Comparison of ENCODE assay signal across 8 cellular contexts in the genomic region with DNA sequence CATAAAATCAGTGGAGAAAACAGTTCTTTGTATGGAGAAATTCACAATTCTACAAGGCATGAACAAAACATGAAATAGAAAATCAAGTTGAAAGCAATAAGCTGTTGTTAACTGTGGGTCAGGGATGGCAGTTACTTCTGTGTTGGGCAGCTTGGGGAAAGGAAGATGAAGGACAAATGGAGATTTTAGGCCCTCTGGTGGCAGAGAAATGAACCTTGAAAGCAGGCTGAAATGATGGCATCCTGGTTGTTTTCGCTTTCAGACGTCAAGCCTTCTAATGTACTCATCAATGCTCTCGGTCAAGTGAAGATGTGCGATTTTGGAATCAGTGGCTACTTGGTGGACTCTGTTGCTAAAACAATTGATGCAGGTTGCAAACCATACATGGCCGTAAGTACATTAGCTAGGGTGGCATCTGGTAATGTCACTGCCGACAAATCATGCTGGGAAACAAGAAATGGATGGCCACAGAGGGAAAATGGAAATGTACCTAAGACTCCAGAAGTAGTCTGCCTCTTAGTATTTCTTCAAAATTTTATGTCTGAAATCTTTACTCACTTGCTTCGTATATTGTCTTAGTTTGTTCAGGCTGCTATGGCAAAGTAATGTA.
DNase-seq lines count a peak whose midpoint lies in the region; ATAC-seq and TF ChIP-seq lines count a peak whose summit lies in the region.

No MANE protein-coding gene starts in this region.

- H2AFZ ChIP-seq in GM23248 (peak overlapping the region; percentile 67), Loucy (ENCODE audit: low read length) (no peak overlapping the region)

- no peaks in the 10 kb centered on the region for H3K4me1 Mint-ChIP-seq in activated CD4-positive, alpha-beta T cell treated with anti-CD3 and anti-CD28 coated beads for 36 hours
- H3K4me1 Mint-ChIP-seq in osteocyte (ENCODE audit: unreplicated experiment): peaks cover 9% of the 10 kb centered on the region

- peaks cover 47% of the 10 kb centered on the region for H3K36me3 Mint-ChIP-seq in activated CD4-positive, alpha-beta T cell treated with anti-CD3 and anti-CD28 coated beads for 36 hours (ENCODE audit: low read depth)
- H3K36me3 Mint-ChIP-seq in osteocyte (ENCODE audit: unreplicated experiment): peaks cover 7% of the 10 kb centered on the region

- H3F3A ChIP-seq in GM23248 (ENCODE audit: insufficient read depth): no peaks in the 10 kb centered on the region
- no peaks in the 10 kb centered on the region for H3F3A ChIP-seq in Loucy (ENCODE audit: low read depth)

- H3K27me3 ChIP-seq in GM23248 (replicated peaks; ENCODE audit: insufficient read depth): no peaks in the 10 kb centered on the region
- H3K27me3 ChIP-seq in Loucy (ENCODE audit: insufficient read depth, low read length, poor library complexity, severe bottlenecking): no peaks in the 10 kb centered on the region

- no peaks in the 10 kb centered on the region for H3K79me2 ChIP-seq in GM23248 (ENCODE audit: insufficient read depth)
- H3K79me2 ChIP-seq in Loucy (ENCODE audit: insufficient read depth, low read length): no peaks in the 10 kb centered on the region

- H3K9ac ChIP-seq in GM23248 (no peak overlapping the region), Loucy (ENCODE audit: low read depth, low read length, poor library complexity, severe bottlenecking) (no peak overlapping the region)

- POLR2A ChIA-PET in activated CD4-positive, alpha-beta T cell treated with anti-CD3 and anti-CD28 coated beads for 36 hours (lab: Charles Lee): no interaction called here

- TF ChIP-seq CTCF in Loucy (conservative IDR thresholded peaks at IDR 0.05; ENCODE audit: low read length): peak; percentile 76
- peak; percentile 82 for TF ChIP-seq CTCF in osteocyte (IDR thresholded peaks at IDR 0.05)

- H3K4me3 Mint-ChIP-seq in activated CD4-positive, alpha-beta T cell treated with anti-CD3 and anti-CD28 coated beads for 36 hours: no peak overlapping the region
- H3K4me3 Mint-ChIP-seq in osteocyte (ENCODE audit: unreplicated experiment): no peak overlapping the region

- H3K9me3 ChIP-seq in GM23248 (ENCODE audit: low read depth) (no peaks in the 10 kb centered on the region), Loucy (ENCODE audit: insufficient read depth, low read depth, low read length) (no peaks in the 10 kb centered on the region)

- H3K4me1 ChIP-seq in GM23248 (ENCODE audit: insufficient read depth) (no peaks in the 10 kb centered on the region), Loucy (ENCODE audit: insufficient read depth, low read length, poor library complexity, severe bottlenecking) (no peaks in the 10 kb centered on the region)

- H3K36me3 ChIP-seq in GM23248 (ENCODE audit: low read depth) (no peaks in the 10 kb centered on the region), Loucy (ENCODE audit: insufficient read depth, low read length) (peaks cover 74% of the 10 kb centered on the region; the same call in 1 of the 2 replicates)

- CTCF ChIA-PET in activated CD4-positive, alpha-beta T cell treated with anti-CD3 and anti-CD28 coated beads for 36 hours (lab: Charles Lee): interaction anchor here (0.7 to 5.5 kb wide), 11 partner anchors 8 to 162 kb away, joined by 3 to 30 read pairs (median 5); partner anchors contain the start of gene MAP2K6

- no peak for ATAC-seq in activated CD4-positive, alpha-beta T cell treated with anti-CD3 and anti-CD28 coated beads for 36 hours
- ATAC-seq in HG03135 (IDR thresholded peaks at IDR 0.05; ENCODE audit: unreplicated experiment): no peak

- in situ Hi-C loops in GM23248 (cut with MboI): loop anchor here (5.0 to 25.0 kb wide), 2 partner anchors 186 to 736 kb away; no protein-coding TSS in a partner anchor
- in situ Hi-C loops in SK-MEL-5 (cut with HindIII; ENCODE audit: low pct_unique_long_range_greater_than_20kb, low sequenced_read_pairs): no loop called here

- 47 to 53% methylated on average over 7 of the region's 7 CpGs for WGBS in GM23248 (ENCODE audit: low coverage in 1 of 2, low lambda C conversion rate in 2 of 2, missing lambda C conversion rate in 2 of 2), 2 experiments

- H3K27me3 Mint-ChIP-seq in activated CD4-positive, alpha-beta T cell treated with anti-CD3 and anti-CD28 coated beads for 36 hours: no peaks in the 10 kb centered on the region
- H3K27me3 Mint-ChIP-seq in osteocyte (ENCODE audit: unreplicated experiment): no peaks in the 10 kb centered on the region

- H3K4me3 ChIP-seq in GM23248: peak overlapping the region; percentile 52
- no peak overlapping the region for H3K4me3 ChIP-seq in Loucy (ENCODE audit: low read length, poor library complexity, severe bottlenecking)

- H3K4me2 ChIP-seq in GM23248 (ENCODE audit: unreplicated experiment) (no peak overlapping the region), Loucy (ENCODE audit: low read depth, low read length, poor library complexity, severe bottlenecking) (no peak overlapping the region)

- H3K9me2 ChIP-seq in GM23248 (ENCODE audit: insufficient read depth) (no peaks in the 10 kb centered on the region), Loucy (replicated peaks; ENCODE audit: low read depth, low read length) (no peaks in the 10 kb centered on the region)

- H3K9me3 Mint-ChIP-seq in activated CD4-positive, alpha-beta T cell treated with anti-CD3 and anti-CD28 coated beads for 36 hours (ENCODE audit: low read depth): no peaks in the 10 kb centered on the region
- H3K9me3 Mint-ChIP-seq in osteocyte (ENCODE audit: unreplicated experiment): no peaks in the 10 kb centered on the region

- H3K27ac ChIP-seq in GM23248: no peak overlapping the region

- H4K20me1 ChIP-seq in GM23248 (ENCODE audit: insufficient read depth) (no peaks in the 10 kb centered on the region), Loucy (ENCODE audit: insufficient read depth, low read length, poor library complexity, severe bottlenecking) (no peaks in the 10 kb centered on the region)

- peak; percentile 13 for DNase-seq in activated CD4-positive, alpha-beta T cell treated with anti-CD3 and anti-CD28 coated beads for 36 hours
- DNase-seq in activated CD4-positive, alpha-beta T cell treated with anti-CD3 and anti-CD28 coated beads for 1 hour: no peak
- peak; percentile 74 for DNase-seq in GM23248
- DNase-seq in SK-MEL-5 (ENCODE audit: low read depth, low spot score): peak; percentile 90
- DNase-seq in fibroblast of the conjunctiva (ENCODE audit: low read depth): peak; percentile 59
- no peak for DNase-seq in osteocyte (ENCODE audit: extremely low spot score, unreplicated experiment)

- intact Hi-C loops in activated CD4-positive, alpha-beta T cell treated with anti-CD3 and anti-CD28 coated beads for 36 hours (cut with DNase I, micrococcal nuclease): loop anchor here (1.0 to 10.0 kb wide), 6 partner anchors 106 to 749 kb away; partner anchors contain the start of gene MAP2K6 (in 1 of the 2)

- no peak overlapping the region for H3K27ac Mint-ChIP-seq in activated CD4-positive, alpha-beta T cell treated with anti-CD3 and anti-CD28 coated beads for 36 hours
- no peak overlapping the region for H3K27ac Mint-ChIP-seq in osteocyte (ENCODE audit: unreplicated experiment)

Comparison
In these comparisons a context has a peak if more than half of its experiments do, and no peak if none do; other contexts are left out.
1. DNase-seq: peak in activated CD4-positive, alpha-beta T cell treated with anti-CD3 and anti-CD28 coated beads for 36 hours (single experiment), GM23248 (single experiment), SK-MEL-5 (single experiment) and fibroblast of the conjunctiva (single experiment); none in activated CD4-positive, alpha-beta T cell treated with anti-CD3 and anti-CD28 coated beads for 1 hour (single experiment) and osteocyte (single experiment).